25 cellular contexts compared by ENCODE assay signal in the genomic region with DNA sequence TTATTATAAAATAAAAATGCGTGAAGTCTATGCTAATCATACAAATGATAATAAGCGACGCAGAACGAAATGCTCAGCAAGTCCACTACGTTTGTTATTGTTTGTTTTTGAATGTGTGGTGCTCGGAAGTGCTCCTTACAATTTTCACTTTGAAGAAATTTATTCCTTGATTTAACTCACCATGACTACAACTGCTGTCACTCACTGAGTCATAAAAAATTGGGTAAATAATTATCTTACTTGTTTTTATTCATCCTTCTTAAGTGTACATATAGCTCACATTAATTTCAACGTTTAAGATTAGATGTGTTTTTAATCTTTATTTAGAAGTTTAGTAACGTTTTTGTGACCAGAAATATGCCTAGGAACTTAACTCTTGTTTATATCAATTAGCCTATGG.
"Had no signal": no experiment of that assay in that cellular context is flagged by ENCODE, and none has a peak within 500 bp of the region (broad histone marks: within the 10 kb centered on the region; RNA-seq: fewer than 3 reads in every experiment).

No MANE protein-coding gene starts in this region.

- H3K27me3 ChIP-seq: ascending aorta, breast epithelium, esophagus muscularis mucosa, foreskin keratinocyte, gastrocnemius medialis, heart left ventricle had no signal

- H3K4me1 ChIP-seq: ascending aorta, breast epithelium, esophagus muscularis mucosa, foreskin keratinocyte, gastrocnemius medialis, heart left ventricle had no signal

- H3K27ac ChIP-seq: ascending aorta, breast epithelium, coronary artery, esophagus muscularis mucosa, foreskin keratinocyte, gastrocnemius medialis, heart left ventricle had no signal

- H3K9me3 ChIP-seq: ascending aorta, breast epithelium, esophagus muscularis mucosa, gastrocnemius medialis, heart left ventricle had no signal

- DNase-seq: activated CD4-positive, alpha-beta memory T cell treated with anti-CD3 and anti-CD28 coated beads for 36 hours; activated CD4-positive, alpha-beta T cell treated with anti-CD3 and anti-CD28 coated beads for 36 hours; activated CD4-positive, alpha-beta T cell treated with anti-CD3 and anti-CD28 coated beads, Interleukin-2, amount 10 ng/mL, durations not matched to agents 24 days and 14 days; activated CD4-positive, CD25-positive, alpha-beta regulatory T cell; activated CD4-positive, CD25-positive, alpha-beta regulatory T cell treated with anti-CD3 and anti-CD28 coated beads, Interleukin-2, amount 50 U/mL, for 72 hours; activated CD8-positive, alpha-beta memory T cell treated with anti-CD3 and anti-CD28 coated beads, Interleukin-2, amount 10 ng/mL, durations not matched to agents 7 days and 5 days; activated CD8-positive, alpha-beta memory T cell treated with anti-CD3 and anti-CD28 coated beads, Interleukin-2, amount 50 U/mL, for 4 hours; activated CD8-positive, alpha-beta T cell treated with anti-CD3 and anti-CD28 coated beads, Interleukin-2, amount 10 ng/mL, durations not matched to agents 7 days and 5 days; activated effector memory CD4-positive, alpha-beta T cell treated with anti-CD3 and anti-CD28 coated beads, Interleukin-2, amount 50 U/mL, for 16 hours; activated naive CD4-positive, alpha-beta T cell treated with anti-CD3 and anti-CD28 coated beads, Interleukin-2, amount 10 ng/mL, durations not matched to agents 7 days and 5 days; activated naive CD8-positive, alpha-beta T cell treated with anti-CD3 and anti-CD28 coated beads, Interleukin-2, amount 10 ng/mL, durations not matched to agents 7 days and 5 days; activated T-cell treated with anti-CD3 and anti-CD28 coated beads, Interleukin-2, amount 50 U/mL, for 1 hour; activated T-cell treated with anti-CD3 and anti-CD28 coated beads, Interleukin-2, amount 50 U/mL, for 48 hours; effector CD8-positive, alpha-beta T cell; erythroblast; foreskin keratinocyte; gastrocnemius medialis; glutamatergic neuron; T-helper 2 cell had no signal

- H3K36me3 ChIP-seq: ascending aorta, breast epithelium, esophagus muscularis mucosa, gastrocnemius medialis, heart left ventricle had no signal

- ATAC-seq: activated CD4-positive, alpha-beta T cell treated with anti-CD3 and anti-CD28 coated beads for 36 hours; activated CD8-positive, alpha-beta memory T cell treated with anti-CD3 and anti-CD28 coated beads, Interleukin-2, amount 10 ng/mL, durations not matched to agents 7 days and 5 days; activated CD8-positive, alpha-beta T cell treated with anti-CD3 and anti-CD28 coated beads, Interleukin-2, amount 10 ng/mL, durations not matched to agents 7 days and 5 days; activated naive CD4-positive, alpha-beta T cell treated with anti-CD3 and anti-CD28 coated beads, Interleukin-2, amount 50 U/mL, for 72 hours; foreskin keratinocyte; gastrocnemius medialis; heart left ventricle had no signal

- H3K4me3 ChIP-seq: ascending aorta, breast epithelium, coronary artery, esophagus muscularis mucosa, gastrocnemius medialis, heart left ventricle had no signal
